9 cellular contexts compared by ENCODE assay signal in genomic region chr2:74549685-74549971, GRCh38. TPM values are rescaled to one million over a fixed set of nuclear protein-coding genes. Genes with fewer than 3 reads are reported as not detected.
DNase-seq lines count a peak whose midpoint lies in the region; ATAC-seq, FAIRE-seq and TF ChIP-seq lines count a peak whose summit lies in the region.
"Had no signal": no experiment of that assay in that cellular context is flagged by ENCODE, and none has a peak within 500 bp of the region (broad histone marks: within the 10 kb centered on the region; RNA-seq: fewer than 3 reads in every experiment).

No MANE protein-coding gene starts in this region.

- H3K4me3 ChIP-seq in GM08714 (ENCODE audit: low read length) (peak overlapping the region; percentile 53; the same call in 1 of the 2 replicates), PC-9 (peak overlapping the region; percentile 89), esophagus muscularis mucosa (peak overlapping the region; percentile 64 to 68 (median 66)), psoas muscle (peak overlapping the region; percentile 68)

- BruUV-seq in PC-9 (replicated peaks; lab: Mats Ljungman, UMichigan) = TSS peak; percentile 57

- H2AFZ ChIP-seq in PC-9 = peak overlapping the region; percentile 100

- no peak for TF ChIP-seq EP300 in esophagus muscularis mucosa (IDR thresholded peaks at IDR 0.05)

- H3K36me3 ChIP-seq in PC-9 (ENCODE audit: low read depth) (no peaks in the 10 kb centered on the region), esophagus muscularis mucosa (no peaks in the 10 kb centered on the region), psoas muscle (ENCODE audit: insufficient read depth in 1 of 2, low read depth in 1 of 2) (no peaks in the 10 kb centered on the region)

- H4K20me1 ChIP-seq in PC-9 (ENCODE audit: insufficient read depth) = no peaks in the 10 kb centered on the region

- no peak for FAIRE-seq in H54 (lab: Jason Lieb, UNC)
- FAIRE-seq: frontal cortex had no signal

- WGBS in esophagus muscularis mucosa = 55% methylated on average over 11 of the region's 11 CpGs
- 21 to 25% (median 25%) methylated on average over 11 of the region's 11 CpGs for whole genome bisulfite sequencing in psoas muscle, 3 donors

- peaks cover 25% of the 10 kb centered on the region; the same call in 1 of the 2 replicates for H3F3A ChIP-seq in PC-9 (ENCODE audit: insufficient read depth, low read depth)

- CTCF ChIA-PET in PC-9 (lab: Charles Lee) = no interaction called here

- H3K4me1 ChIP-seq in PC-9 (replicated peaks; ENCODE audit: insufficient read depth) = peaks cover 16% of the 10 kb centered on the region
- peaks cover 11 to 47% (median 40%) of the 10 kb centered on the region in 4 donors for H3K4me1 ChIP-seq in esophagus muscularis mucosa
- peaks cover 6% of the 10 kb centered on the region for H3K4me1 ChIP-seq in psoas muscle

- H3K27ac ChIP-seq in PC-9 = no peak overlapping the region
- peak overlapping the region in 1 of 4 donors; percentile 84 for H3K27ac ChIP-seq in esophagus muscularis mucosa (replicated peaks in 1 of 4)
- H3K27ac ChIP-seq in psoas muscle = no peak overlapping the region

- H3K9me3 ChIP-seq in PC-9 (ENCODE audit: insufficient read depth, low read depth) = no peaks in the 10 kb centered on the region
- no peaks in the 10 kb centered on the region for H3K9me3 ChIP-seq in esophagus muscularis mucosa
- H3K9me3 ChIP-seq in psoas muscle = no peaks in the 10 kb centered on the region

- TF ChIP-seq POLR2A in esophagus muscularis mucosa (IDR thresholded peaks at IDR 0.05; ENCODE audit: low read depth) (no peak), H54 (IDR thresholded peaks at IDR 0.05; ENCODE audit: low read depth, low read length) (no peak)

- no peaks in the 10 kb centered on the region for H3K27me3 ChIP-seq in PC-9 (ENCODE audit: insufficient read depth, low read depth)
- no peaks in the 10 kb centered on the region for H3K27me3 ChIP-seq in esophagus muscularis mucosa
- peaks cover 0 to 50% (median 10%) of the 10 kb centered on the region in 3 donors for H3K27me3 ChIP-seq in psoas muscle (ENCODE audit: insufficient read depth in 3 of 3, low read length in 2 of 3)

- TF ChIP-seq CTCF in PC-9 (conservative IDR thresholded peaks at IDR 0.05) (no peak), esophagus muscularis mucosa (IDR thresholded peaks at IDR 0.05) (no peak), psoas muscle (IDR thresholded peaks at IDR 0.05) (no peak)

- H3K9me2 ChIP-seq in PC-9 (ENCODE audit: insufficient read depth) = no peaks in the 10 kb centered on the region

- peaks cover 16% of the 10 kb centered on the region for H3K79me2 ChIP-seq in PC-9 (ENCODE audit: low read depth)

- POLR2A ChIA-PET in PC-9 (lab: Charles Lee; ENCODE audit: unreplicated experiment) = no interaction called here

- ATAC-seq in psoas muscle = no peak
- no peak for ATAC-seq in GM21526 (IDR thresholded peaks at IDR 0.05; ENCODE audit: low FRiP score, unreplicated experiment)

- peak overlapping the region; percentile 94 for H3K4me2 ChIP-seq in PC-9

- DNase-seq in PC-9 = no peak
- DNase-seq in esophagus muscularis mucosa (ENCODE audit: extremely low spot score) = no peak
- no peak for DNase-seq in psoas muscle
- DNase-seq in NCI-H2107 treated with DMSO at 0.1 percent for 48 hours (lab: John Stamatoyannopoulos, UW; ENCODE audit: unreplicated experiment) = no peak
- no peak for DNase-seq in H54 (ENCODE audit: insufficient read length, low spot score)
- no peak for DNase-seq in NCI-H2029 treated with DMSO at 0.1 percent for 48 hours (lab: John Stamatoyannopoulos, UW)

- intact Hi-C loops in PC-9 (cut with micrococcal nuclease; ENCODE audit: unreplicated experiment) = loop anchor here (5.0 kb wide), 1 partner anchor 67 kb away; the partner anchor contains the start of genes CCDC142 and TTC31
- intact Hi-C loops in esophagus muscularis mucosa (cut with DNase I) = no loop called here
- intact Hi-C loops in psoas muscle (cut with DNase I) = no loop called here

RNA-seq across cellular contexts. Expression of gene LOXL3, which starts 4.1 kb away (rescaled TPM):
- 3.1 and 5.0 TPM in 2 replicates for total RNA-seq in PC-9 (2021)
- total RNA-seq in esophagus muscularis mucosa = 1 to 10 TPM; 7.1 to 8.6 (median 7.7) TPM
- 1 to 10 TPM in 3 of 4 donors, under 1 TPM in 1; 0.99 to 2.3 (median 1.6) TPM for total RNA-seq in psoas muscle
- polyA plus RNA-seq in psoas muscle = under 1 TPM; 0.62 to 0.64 (median 0.64) TPM

RNA-seq across cellular contexts. Expression of gene DOK1, which starts 4.9 kb away (rescaled TPM):
- total RNA-seq in PC-9 (2021) (15.0 and 27.8 TPM in 2 replicates), esophagus muscularis mucosa (10 to 100 TPM; 11.9 to 26.5 (median 19.3) TPM), psoas muscle (1 to 10 TPM; 1.2 to 3.8 (median 2.0) TPM)
- polyA plus RNA-seq in psoas muscle = 1 to 10 TPM; 1.0 to 2.0 (median 1.1) TPM

RNA-seq across cellular contexts. Expression of gene HTRA2, which starts 19.9 kb away (rescaled TPM):
- total RNA-seq in PC-9 (2021) (23.2 and 23.5 TPM in 2 replicates), esophagus muscularis mucosa (10 to 100 TPM; 29.7 to 37.9 (median 31.9) TPM), psoas muscle (10 to 100 TPM; 23.0 to 30.9 (median 27.2) TPM)
- 10 to 100 TPM; 24.2 to 54.4 (median 41.8) TPM for polyA plus RNA-seq in psoas muscle

RNA-seq across cellular contexts. Expression of gene AUP1, which starts 20.1 kb away (rescaled TPM):
- total RNA-seq in PC-9 (2021) (79.2 and 84.0 TPM in 2 replicates), esophagus muscularis mucosa (10 to 100 TPM; 83.6 to 95.1 (median 89.6) TPM), psoas muscle (10 to 100 TPM; 56.0 to 94.7 (median 84.6) TPM)
- 100 to 1,000 TPM; 123 to 205 (median 169) TPM for polyA plus RNA-seq in psoas muscle

RNA-seq across cellular contexts. Expression of gene DQX1, which starts 23.6 kb away (rescaled TPM):
- total RNA-seq in PC-9 (2021) (1.3 and 1.7 TPM in 2 replicates), esophagus muscularis mucosa (not detected), psoas muscle (not detected)
- polyA plus RNA-seq in psoas muscle = under 1 TPM; 0.19 to 0.27 (median 0.27) TPM
- total RNA-seq: frontal cortex had no signal
